Comparison of ENCODE assay signal across 8 cellular contexts in genomic region chr7:151247611-151248176, GRCh38. TPM values are rescaled to one million over a fixed set of nuclear protein-coding genes. Genes with fewer than 3 reads are reported as not detected.
DNase-seq lines count a peak whose midpoint lies in the region; ATAC-seq and TF ChIP-seq lines count a peak whose summit lies in the region.

No MANE protein-coding gene starts in this region.

- no peaks in the 10 kb centered on the region for H4K20me1 ChIP-seq in KMS-11 (ENCODE audit: insufficient read depth)

- no peak overlapping the region for H2AFZ ChIP-seq in KMS-11 (ENCODE audit: low read depth)

- ATAC-seq in naive thymus-derived CD4-positive, alpha-beta T cell, result no peak
- ATAC-seq in HG02973 (IDR thresholded peaks at IDR 0.05; ENCODE audit: unreplicated experiment), result no peak

- H3K4me1 Mint-ChIP-seq in naive thymus-derived CD4-positive, alpha-beta T cell, result peaks cover 45 to 75% (median 51%) of the 10 kb centered on the region in 7 donors

- no peaks in the 10 kb centered on the region for H3K9me3 Mint-ChIP-seq in naive thymus-derived CD4-positive, alpha-beta T cell

- intact Hi-C loops in naive thymus-derived CD4-positive, alpha-beta T cell (cut with micrococcal nuclease), result loop anchor here in 1 of 2 donors (5.0 kb wide), 1 partner anchor 630 kb away; the partner anchor contains the start of gene PRKAG2

- H3K27me3 Mint-ChIP-seq in naive thymus-derived CD4-positive, alpha-beta T cell, result peaks cover 26 to 64% (median 44%) of the 10 kb centered on the region in 5 donors

- DNase-seq in AG09309 (ENCODE audit: low read depth), result no peak
- no peak for DNase-seq in naive thymus-derived CD4-positive, alpha-beta T cell
- DNase-seq in MV-4-11 (lab: John Stamatoyannopoulos, UW), result no peak
- DNase-seq in AG08395 (ENCODE audit: low spot score), result no peak
- DNase-seq in GM10248 (ENCODE audit: extremely low spot score), result no peak

- H3K9me3 ChIP-seq in duodenal mucosa (ENCODE audit: control insufficient read depth in 1 of 2, low read length in 2 of 2), result no peaks in the 10 kb centered on the region
- no peaks in the 10 kb centered on the region for H3K9me3 ChIP-seq in naive thymus-derived CD4-positive, alpha-beta T cell (ENCODE audit: control insufficient read depth in 2 of 3, low read length in 3 of 3)

- CTCF ChIA-PET in naive thymus-derived CD4-positive, alpha-beta T cell (lab: Charles Lee), result interaction anchor here (0.6 kb wide), 1 partner anchor 19 kb away, joined by 4 read pairs; no protein-coding TSS in a partner anchor
- CTCF ChIA-PET in GM10248 (lab: Yijun Ruan, JAX), result interaction anchor here (0.8 to 6.6 kb wide), 6 partner anchors 9 to 124 kb away, joined by 3 to 78 read pairs (median 8); partner anchors contain the start of genes ABCF2 and CHPF2

- H3K4me3 Mint-ChIP-seq in naive thymus-derived CD4-positive, alpha-beta T cell, result peak overlapping the region; percentile 56 to 93 (median 84)

- H3K4me2 ChIP-seq in KMS-11, result peak overlapping the region; percentile 66

- H3K27ac ChIP-seq in KMS-11, result no peak overlapping the region
- peak overlapping the region; percentile 50 for H3K27ac ChIP-seq in duodenal mucosa (ENCODE audit: low read depth, low read length)
- H3K27ac ChIP-seq in naive thymus-derived CD4-positive, alpha-beta T cell (ENCODE audit: low read depth, low read length), result no peak overlapping the region

- no peak overlapping the region for H3K27ac Mint-ChIP-seq in naive thymus-derived CD4-positive, alpha-beta T cell

- H3K36me3 ChIP-seq in KMS-11 (ENCODE audit: insufficient read depth), result no peaks in the 10 kb centered on the region
- H3K36me3 ChIP-seq in duodenal mucosa (ENCODE audit: control insufficient read depth in 1 of 2, insufficient read depth in 2 of 2, low read length in 2 of 2), result no peaks in the 10 kb centered on the region
- H3K36me3 ChIP-seq in naive thymus-derived CD4-positive, alpha-beta T cell (ENCODE audit: control insufficient read depth in 2 of 3, insufficient read depth in 3 of 3, low read length in 3 of 3), result no peaks in the 10 kb centered on the region

- H3K36me3 Mint-ChIP-seq in naive thymus-derived CD4-positive, alpha-beta T cell, result peaks cover 0 to 2% (median 0%) of the 10 kb centered on the region in 5 donors

- H3K9ac ChIP-seq in KMS-11 (no peak overlapping the region), duodenal mucosa (ENCODE audit: low read depth in 1 of 2, low read length in 2 of 2) (peak overlapping the region in 1 of 2 donors; percentile 33)

- TF ChIP-seq CTCF in AG09309 (IDR thresholded peaks at IDR 0.05; ENCODE audit: control insufficient read depth, insufficient read depth, low read depth, low read length, missing control alignments) (no peak), KMS-11 (conservative IDR thresholded peaks at IDR 0.05; ENCODE audit: low read depth, low read length) (no peak), GM10248 (IDR thresholded peaks at IDR 0.05; ENCODE audit: control extremely low read depth, extremely low read depth, low read depth, missing control alignments) (no peak)

- H3K4me3 ChIP-seq in AG09309 (ENCODE audit: control insufficient read depth, low read depth, low read length) (peak overlapping the region; percentile 81), KMS-11 (IDR thresholded peaks at IDR 0.05; ENCODE audit: insufficient read depth, low read depth, low read length) (no peak overlapping the region), duodenal mucosa (ENCODE audit: low read depth in 1 of 2, low read length in 2 of 2) (peak overlapping the region; percentile 50 to 65)
- no peak overlapping the region for H3K4me3 ChIP-seq in naive thymus-derived CD4-positive, alpha-beta T cell (ENCODE audit: low read length)

- peaks cover 28% of the 10 kb centered on the region for H3K4me1 ChIP-seq in KMS-11 (ENCODE audit: low read depth, poor library complexity, severe bottlenecking)
- peaks cover 33 to 47% of the 10 kb centered on the region in 2 donors for H3K4me1 ChIP-seq in duodenal mucosa (ENCODE audit: control insufficient read depth in 1 of 2, insufficient read depth in 2 of 2, low read length in 2 of 2)
- peaks cover 22 to 44% of the 10 kb centered on the region in 2 donors for H3K4me1 ChIP-seq in naive thymus-derived CD4-positive, alpha-beta T cell (ENCODE audit: control insufficient read depth in 2 of 2, insufficient read depth in 2 of 2, low read length in 2 of 2)

- H3K79me2 ChIP-seq in KMS-11 (ENCODE audit: insufficient read depth, low read depth), result no peaks in the 10 kb centered on the region

- H3K27me3 ChIP-seq in KMS-11 (ENCODE audit: insufficient read depth, low read depth) (peaks cover 86% of the 10 kb centered on the region), duodenal mucosa (ENCODE audit: control insufficient read depth in 1 of 2, insufficient read depth in 2 of 2, low read length in 2 of 2) (peaks cover 50 to 66% of the 10 kb centered on the region in 2 donors)
- H3K27me3 ChIP-seq in naive thymus-derived CD4-positive, alpha-beta T cell (ENCODE audit: control insufficient read depth in 2 of 2, insufficient read depth in 2 of 2, low read length in 2 of 2), result peaks cover 0 to 6% of the 10 kb centered on the region in 2 donors

- POLR2A ChIA-PET in naive thymus-derived CD4-positive, alpha-beta T cell (lab: Charles Lee), result interaction anchor here (0.6 kb wide), 1 partner anchor 18 kb away, joined by 4 read pairs; no protein-coding TSS in a partner anchor
- POLR2A ChIA-PET in GM10248 (lab: Yijun Ruan, JAX), result no interaction called here

RNA-seq across cellular contexts. Expression of gene SMARCD3, which starts 0.8 kb away (rescaled TPM):
- 10 to 100 TPM in 2 of 5 experiments, 1 to 10 TPM in 3; 3.8 to 45.5 (median 5.1) TPM for total RNA-seq in naive thymus-derived CD4-positive, alpha-beta T cell
- polyA plus RNA-seq in naive thymus-derived CD4-positive, alpha-beta T cell, result 1 to 10 TPM; 4.0 to 8.9 TPM

RNA-seq across cellular contexts. Expression of gene CHPF2, which starts 15.4 kb away (rescaled TPM):
- 10 to 100 TPM; 32.3 to 45.8 (median 42.8) TPM for total RNA-seq in naive thymus-derived CD4-positive, alpha-beta T cell
- polyA plus RNA-seq in naive thymus-derived CD4-positive, alpha-beta T cell, result 10 to 100 TPM; 17.4 to 27.3 TPM

RNA-seq across cellular contexts. Expression of gene ABCF2, which starts 20.7 kb away (rescaled TPM):
- 10 to 100 TPM; 17.2 to 37.8 (median 27.7) TPM for total RNA-seq in naive thymus-derived CD4-positive, alpha-beta T cell
- 10 to 100 TPM; 27.1 to 47.5 TPM for polyA plus RNA-seq in naive thymus-derived CD4-positive, alpha-beta T cell

RNA-seq across cellular contexts. Expression of gene H2BK1, which starts 37.4 kb away (rescaled TPM):
- total RNA-seq in naive thymus-derived CD4-positive, alpha-beta T cell, result 1 to 10 TPM; 1.8 to 6.4 (median 1.9) TPM
- polyA plus RNA-seq in naive thymus-derived CD4-positive, alpha-beta T cell, result not detected

Comparison
In these comparisons a context has a peak if more than half of its experiments do, and no peak if none do; other contexts are left out.
1. H3K4me3 ChIP-seq: peak in AG09309 (single experiment) and duodenal mucosa (2 of 2); none in KMS-11 (single experiment) and naive thymus-derived CD4-positive, alpha-beta T cell (single experiment).